16 cellular contexts compared by ENCODE assay signal in the genomic region with DNA sequence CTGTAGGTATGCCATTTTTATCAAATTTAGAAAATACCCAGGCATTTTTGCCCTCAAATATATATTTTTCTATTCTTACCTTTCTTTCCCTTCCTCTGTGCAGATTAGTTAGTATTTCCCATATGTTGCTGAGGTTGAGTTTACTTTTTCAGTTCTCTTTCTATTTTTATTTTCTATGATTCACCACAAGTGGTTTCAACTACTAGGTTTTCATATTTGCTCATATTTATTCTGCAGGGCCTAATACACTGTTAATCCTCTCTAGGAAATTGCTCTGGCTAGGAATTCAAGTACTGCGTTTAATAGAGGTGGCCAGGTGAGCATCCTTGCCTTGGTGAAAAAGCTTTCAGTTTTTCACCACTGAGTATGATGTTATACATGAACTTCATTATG.
A peak's percentile ranks its signal among the peaks of the same experiment; 100 is the strongest.
DNase-seq lines count a peak whose midpoint lies in the region; ATAC-seq, FAIRE-seq and TF ChIP-seq lines count a peak whose summit lies in the region.
"Had no signal": no experiment of that assay in that cellular context is flagged by ENCODE, and none has a peak within 500 bp of the region (broad histone marks: within the 10 kb centered on the region; RNA-seq: fewer than 3 reads in every experiment).

No MANE protein-coding gene starts in this region.

- H3K27me3 ChIP-seq in PC-3 (ENCODE audit: low read length): no peaks in the 10 kb centered on the region
- H3K27me3 ChIP-seq: esophagus squamous epithelium, ovary had no signal

- H3K9me3 Mint-ChIP-seq in Calu3 (ENCODE audit: low read depth, unreplicated experiment): no peaks in the 10 kb centered on the region
- H3K9me3 Mint-ChIP-seq: activated naive CD4-positive, alpha-beta T cell treated with anti-CD3 and anti-CD28 coated beads, Interleukin-2, amount 50 U/mL, for 24 hours had no signal

- POLR2A ChIA-PET in PC-3 (lab: Charles Lee; ENCODE audit: unreplicated experiment): no interaction called here

- no peaks in the 10 kb centered on the region for H3K79me2 ChIP-seq in PC-3 (ENCODE audit: low read length)

- H3K27ac ChIP-seq in PC-3 (ENCODE audit: low read length): no peak overlapping the region
- H3K27ac ChIP-seq: esophagus squamous epithelium, ovary had no signal

- no peak for FAIRE-seq in H54 (lab: Jason Lieb, UNC)

- no peaks in the 10 kb centered on the region for H3K9me3 ChIP-seq in PC-3 (ENCODE audit: low read length)
- H3K9me3 ChIP-seq: esophagus squamous epithelium had no signal

- H3K4me1 ChIP-seq in PC-3 (ENCODE audit: insufficient read depth, low read length): peaks cover 7% of the 10 kb centered on the region; the same call in 1 of the 2 replicates

- no peaks in the 10 kb centered on the region for H3K36me3 Mint-ChIP-seq in Calu3 (ENCODE audit: insufficient read depth, unreplicated experiment)
- H3K36me3 Mint-ChIP-seq: activated naive CD4-positive, alpha-beta T cell treated with anti-CD3 and anti-CD28 coated beads, Interleukin-2, amount 50 U/mL, for 24 hours had no signal

- no peak overlapping the region for H3K27ac Mint-ChIP-seq in Calu3 (ENCODE audit: unreplicated experiment)
- H3K27ac Mint-ChIP-seq: activated CD8-positive, alpha-beta T cell treated with anti-CD3 and anti-CD28 coated beads for 36 hours; activated naive CD4-positive, alpha-beta T cell treated with anti-CD3 and anti-CD28 coated beads, Interleukin-2, amount 50 U/mL, for 24 hours had no signal

- intact Hi-C loops in PC-3 (cut with micrococcal nuclease) (no loop called here), lower leg skin (cut with DNase I; ENCODE audit: low total_unique reads) (no loop called here), Calu3 (cut with micrococcal nuclease; ENCODE audit: unreplicated experiment) (no loop called here)

- H3K36me3 ChIP-seq in PC-3 (ENCODE audit: low read depth, low read length): no peaks in the 10 kb centered on the region
- H3K36me3 ChIP-seq: esophagus squamous epithelium, ovary had no signal

- H3K4me3 Mint-ChIP-seq in Calu3 (ENCODE audit: low read depth, unreplicated experiment): no peak overlapping the region
- H3K4me3 Mint-ChIP-seq: activated CD8-positive, alpha-beta T cell treated with anti-CD3 and anti-CD28 coated beads for 36 hours; activated naive CD4-positive, alpha-beta T cell treated with anti-CD3 and anti-CD28 coated beads, Interleukin-2, amount 50 U/mL, for 24 hours had no signal

- ATAC-seq in GM18868 (IDR thresholded peaks at IDR 0.05; ENCODE audit: unreplicated experiment): peak; percentile 89
- peak; percentile 97 for ATAC-seq in GM21529 (IDR thresholded peaks at IDR 0.05; ENCODE audit: unreplicated experiment)
- ATAC-seq in HG03139 (IDR thresholded peaks at IDR 0.05; ENCODE audit: unreplicated experiment): peak; percentile 97
- ATAC-seq in PC-3: peak; percentile 42
- ATAC-seq: activated CD8-positive, alpha-beta T cell treated with anti-CD3 and anti-CD28 coated beads for 36 hours; Panc1; stimulated activated naive CD8-positive, alpha-beta T cell treated with anti-CD3 and anti-CD28 coated beads, Interleukin-15, Interleukin-2, amounts not matched to agents 100 U/mL and 50 U/mL, for 24 hours had no signal

- no peaks in the 10 kb centered on the region for H3K9me2 ChIP-seq in PC-3 (replicated peaks; ENCODE audit: low read length)

- H2AFZ ChIP-seq in PC-3 (ENCODE audit: low read length): no peak overlapping the region

- BruUV-seq in PC-3 (replicated peaks; lab: Mats Ljungman, UMichigan) (no TSS peak), Calu3 (replicated peaks; lab: Mats Ljungman, UMichigan) (no TSS peak)

- H3K4me2 ChIP-seq in PC-3 (ENCODE audit: low read length): no peak overlapping the region

- H3K27me3 Mint-ChIP-seq in Calu3 (ENCODE audit: unreplicated experiment): no peaks in the 10 kb centered on the region
- H3K27me3 Mint-ChIP-seq: activated CD8-positive, alpha-beta T cell treated with anti-CD3 and anti-CD28 coated beads for 36 hours; activated naive CD4-positive, alpha-beta T cell treated with anti-CD3 and anti-CD28 coated beads, Interleukin-2, amount 50 U/mL, for 24 hours had no signal

- CTCF ChIA-PET in PC-3 (lab: Charles Lee): no interaction called here
- CTCF ChIA-PET in Calu3 (lab: Charles Lee): no interaction called here

- no peak overlapping the region for H3K4me3 ChIP-seq in PC-3 (ENCODE audit: low read length)
- H3K4me3 ChIP-seq in lower leg skin (ENCODE audit: low read depth, poor library complexity, severe bottlenecking): no peak overlapping the region
- H3K4me3 ChIP-seq: esophagus squamous epithelium, ovary had no signal

- TF ChIP-seq CTCF in PC-3 (conservative IDR thresholded peaks at IDR 0.05; ENCODE audit: low read depth, low read length) (no peak), lower leg skin (IDR thresholded peaks at IDR 0.05) (no peak), Calu3 (IDR thresholded peaks at IDR 0.05; ENCODE audit: unreplicated experiment) (no peak)

- no peak for TF ChIP-seq POLR2A in lower leg skin (IDR thresholded peaks at IDR 0.05)
- no peak for TF ChIP-seq POLR2A in H54 (IDR thresholded peaks at IDR 0.05; ENCODE audit: low read depth, low read length)

- H3F3A ChIP-seq in PC-3 (ENCODE audit: low read length, unreplicated experiment): no peaks in the 10 kb centered on the region

- H3K9ac ChIP-seq in PC-3 (ENCODE audit: low read length): no peak overlapping the region

- peaks cover 10% of the 10 kb centered on the region for H3K4me1 Mint-ChIP-seq in Calu3 (ENCODE audit: low read depth, unreplicated experiment)
- H3K4me1 Mint-ChIP-seq: activated naive CD4-positive, alpha-beta T cell treated with anti-CD3 and anti-CD28 coated beads, Interleukin-2, amount 50 U/mL, for 24 hours had no signal

- 83 to 84% methylated on average over 1 of the region's 1 CpG for WGBS in lower leg skin, 2 donors

- DNase-seq in PC-3 (no peak), lower leg skin (ENCODE audit: low spot score in 2 of 2) (no peak), Calu3 (no peak), H54 (ENCODE audit: insufficient read length, low spot score) (no peak)
- no peak for DNase-seq in activated T-cell treated with anti-CD3 and anti-CD28 coated beads, Interleukin-2, amount 50 U/mL, for 48 hours
- DNase-seq: activated CD8-positive, alpha-beta T cell treated with anti-CD3 and anti-CD28 coated beads for 36 hours; cerebellar nuclear complex; esophagus squamous epithelium; NCI-H2107; ovary; stimulated activated naive CD8-positive, alpha-beta T cell treated with anti-CD3 and anti-CD28 coated beads, Interleukin-15, Interleukin-2, amounts not matched to agents 100 U/mL and 50 U/mL, for 24 hours had no signal

- no peaks in the 10 kb centered on the region for H4K20me1 ChIP-seq in PC-3 (ENCODE audit: low read length)

Comparison
In these comparisons a context has a peak if more than half of its experiments do, and no peak if none do; other contexts are left out.
1. ATAC-seq: peak in every context shown above with its lines; median percentile 97 in GM21529; 97 in HG03139; 89 in GM18868; 42 in PC-3.